ENCODE assay signal across 32 cellular contexts in genomic region chr5:36600847-36601527, GRCh38. TPM values are rescaled to one million over a fixed set of nuclear protein-coding genes. Genes with fewer than 3 reads are reported as not detected.
DNase-seq lines count a peak whose midpoint lies in the region; ATAC-seq, FAIRE-seq and TF ChIP-seq lines count a peak whose summit lies in the region.
"Had no signal": no experiment of that assay in that cellular context is flagged by ENCODE, and none has a peak within 500 bp of the region (broad histone marks: within the 10 kb centered on the region; RNA-seq: fewer than 3 reads in every experiment).

No MANE protein-coding gene starts in this region.

- H3K9ac ChIP-seq in H1 (replicated peaks in 1 of 4; ENCODE audit: extremely low read depth in 1 of 4, low read depth in 3 of 4, low read length in 3 of 4): no peak overlapping the region

- ATAC-seq in HG03175 (IDR thresholded peaks at IDR 0.05; ENCODE audit: unreplicated experiment): no peak
- ATAC-seq: activated CD4-positive, CD25-positive, alpha-beta regulatory T cell treated with anti-CD3 and anti-CD28 coated beads, Interleukin-2, amount 50 U/mL, for 24 hours; activated T-helper 17 cell treated with anti-CD3 and anti-CD28 coated beads, Interleukin-2, amount 50 U/mL, for 72 hours; gastrocnemius medialis; psoas muscle had no signal

- H3K27ac ChIP-seq in H1 (ENCODE audit: low read depth, low read length) (no peak overlapping the region), layer of hippocampus (ENCODE audit: low read depth, low read length) (peak overlapping the region; percentile 91), temporal lobe (ENCODE audit: low read depth, low read length) (peak overlapping the region; percentile 98), Peyer's patch (no peak overlapping the region)
- H3K27ac ChIP-seq: gastrocnemius medialis, hepatocyte, HL-60, neutrophil, psoas muscle, RWPE1 had no signal

- no peak for TF ChIP-seq CTCF in H1 (IDR thresholded peaks at IDR 0.05; ENCODE audit: control extremely low read depth in 1 of 3, insufficient read depth in 1 of 3, low read depth in 1 of 3, low read length in 3 of 3)
- no peak for TF ChIP-seq CTCF in Peyer's patch (IDR thresholded peaks at IDR 0.05)

- CTCF ChIA-PET in H1 (lab: Charles Lee; ENCODE audit: partially characterized antibody): interaction anchor here (0.7 to 2.9 kb wide), 8 partner anchors 9 to 185 kb away, joined by 3 to 25 read pairs (median 4); no protein-coding TSS in a partner anchor

- no peak overlapping the region for H3K4me2 ChIP-seq in H1 (ENCODE audit: insufficient read depth in 1 of 2, low read depth in 2 of 2, low read length in 2 of 2)
- H3K4me2 ChIP-seq: hepatocyte had no signal

- H4K5ac ChIP-seq in H1 (ENCODE audit: insufficient read length, low read depth, low read length): no peak overlapping the region

- TF ChIP-seq POLR2A in H1 (IDR thresholded peaks at IDR 0.05; ENCODE audit: control extremely low read depth in 1 of 2, low read depth in 2 of 2, low read length in 2 of 2) (no peak), Peyer's patch (IDR thresholded peaks at IDR 0.05) (no peak)

- no peak overlapping the region for H2BK20ac ChIP-seq in H1 (ENCODE audit: low read length)

- H3K9me3 ChIP-seq in H1 (ENCODE audit: insufficient read depth in 2 of 2, low read depth in 1 of 2, low read length in 1 of 2) (no peaks in the 10 kb centered on the region), Peyer's patch (no peaks in the 10 kb centered on the region)
- H3K9me3 ChIP-seq: gastrocnemius medialis, neutrophil, psoas muscle, tibial nerve had no signal

- H3K18ac ChIP-seq in H1 (ENCODE audit: extremely low read depth, low read length): no peak overlapping the region

- H3K4me1 ChIP-seq in H1 (replicated peaks in 1 of 4; ENCODE audit: control insufficient read depth in 3 of 4, insufficient read depth in 4 of 4, low read length in 3 of 4) (peaks cover 2 to 15% (median 9%) of the 10 kb centered on the region in 4 experiments; a peak in 6 of 7 replicates), Peyer's patch (no peaks in the 10 kb centered on the region)

- no peak overlapping the region for H3K4ac ChIP-seq in H1 (replicated peaks; ENCODE audit: insufficient read length, low read depth, low read length)

- H3K36me3 ChIP-seq in H1 (ENCODE audit: control insufficient read depth in 2 of 4, insufficient read depth in 4 of 4, low read length in 3 of 4) (no peaks in the 10 kb centered on the region), Peyer's patch (no peaks in the 10 kb centered on the region)
- H3K36me3 ChIP-seq: gastrocnemius medialis, neutrophil, tibial nerve had no signal

- H3K23ac ChIP-seq in H1 (ENCODE audit: insufficient read length): no peak overlapping the region

- no peak overlapping the region for H2BK5ac ChIP-seq in H1 (ENCODE audit: low read depth, low read length)

- no peaks in the 10 kb centered on the region for H4K20me1 ChIP-seq in H1 (replicated peaks in 1 of 2; ENCODE audit: control insufficient read depth in 1 of 2, insufficient read depth in 2 of 2, low read length in 2 of 2)

- H2BK120ac ChIP-seq in H1 (replicated peaks; ENCODE audit: low read depth, low read length): peak overlapping the region; percentile 7

- H4K8ac ChIP-seq in H1 (ENCODE audit: extremely low read depth, insufficient read depth, low read length): no peak overlapping the region

- H3K79me1 ChIP-seq in H1 (ENCODE audit: low read depth, low read length): no peaks in the 10 kb centered on the region

- H4K91ac ChIP-seq in H1 (replicated peaks; ENCODE audit: insufficient read length, low read length): no peak overlapping the region

- H3K14ac ChIP-seq in H1 (ENCODE audit: insufficient read length): no peak overlapping the region

- DNase-seq in NCI-H1105 treated with DMSO at 0.1 percent for 48 hours (lab: John Stamatoyannopoulos, UW): peak; percentile 75
- no peak for DNase-seq in NCI-H1105 (lab: John Stamatoyannopoulos, UW)
- DNase-seq in H1 (ENCODE audit: low read depth in 1 of 2, low spot score in 2 of 2): no peak
- no peak for DNase-seq in stimulated activated naive CD4-positive, alpha-beta T cell treated with Interleukin-2 at 50 U/mL for 16 hours (lab: John Stamatoyannopoulos, UW)
- DNase-seq in Peyer's patch: no peak
- DNase-seq: 8988T; activated CD4-positive, alpha-beta T cell treated with anti-CD3 and anti-CD28 coated beads, Interleukin-2, amount 50 U/mL, for 48 hours; activated CD8-positive, alpha-beta memory T cell treated with anti-CD3 and anti-CD28 coated beads, Interleukin-2, amount 50 U/mL, for 48 hours; aorta; CD4-positive, CD25-positive, alpha-beta regulatory T cell; gastrocnemius medialis; Karpas-422; mesendoderm; NCI-H1930; NCI-H2227 treated with DMSO at 0.1 percent for 48 hours; NCI-H748 treated with DMSO at 0.1 percent for 48 hours; psoas muscle; stimulated activated CD4-positive, alpha-beta T cell treated with anti-CD3 and anti-CD28 coated beads, Interleukin-15, amount 100 ng/mL, for 24 hours; stimulated activated naive CD4-positive, alpha-beta T cell had no signal

- TF ChIP-seq EP300 in H1 (IDR thresholded peaks at IDR 0.05; ENCODE audit: borderline replicate concordance in 1 of 2, low read depth in 2 of 2, low read length in 2 of 2): no peak

- H3K27me3 ChIP-seq in H1 (replicated peaks in 1 of 4; ENCODE audit: control insufficient read depth in 3 of 4, extremely low read depth in 1 of 4, insufficient read depth in 3 of 4, low read length in 3 of 4): peaks cover 0 to 3% (median 0%) of the 10 kb centered on the region in 4 experiments; a peak in 1 of 7 replicates
- no peaks in the 10 kb centered on the region for H3K27me3 ChIP-seq in layer of hippocampus (ENCODE audit: control insufficient read depth, insufficient read depth, low read length)
- no peaks in the 10 kb centered on the region for H3K27me3 ChIP-seq in Peyer's patch
- H3K27me3 ChIP-seq: gastrocnemius medialis, hepatocyte, neutrophil, tibial nerve had no signal

- no peaks in the 10 kb centered on the region for H3K79me2 ChIP-seq in H1 (ENCODE audit: control insufficient read depth in 1 of 2, insufficient read depth in 2 of 2, low read length in 2 of 2)
- H3K79me2 ChIP-seq: hepatocyte had no signal

- H2AK5ac ChIP-seq in H1 (ENCODE audit: low read depth, low read length): no peak overlapping the region

- POLR2A ChIA-PET in H1 (lab: Charles Lee; ENCODE audit: partially characterized antibody): no interaction called here

- 88% methylated on average over 6 of the region's 6 CpGs; no CpG with 5 or more reads in 1 of the 2 experiments for WGBS in H1 (ENCODE audit: extremely low coverage in 1 of 2, insufficient coverage in 1 of 2, insufficient read length in 1 of 2, insufficient replicate concordance in 2 of 2, low coverage in 1 of 2, low lambda C conversion rate in 2 of 2, missing lambda C conversion rate in 1 of 2), 2 experiments

- no peak overlapping the region for H2BK15ac ChIP-seq in H1 (ENCODE audit: low read length)

- H3K4me3 ChIP-seq in H1 (ENCODE audit: extremely low read depth in 1 of 4, insufficient read depth in 2 of 4, low read depth in 3 of 4, low read length in 4 of 4): no peak overlapping the region
- H3K4me3 ChIP-seq in Peyer's patch: no peak overlapping the region
- H3K4me3 ChIP-seq: gastrocnemius medialis, hepatocyte, psoas muscle, tibial nerve had no signal

- H3K56ac ChIP-seq in H1 (replicated peaks; ENCODE audit: insufficient read length, low read depth, low read length): no peak overlapping the region

- FAIRE-seq in H1 (lab: Jason Lieb, UNC): no peak
- FAIRE-seq: GM12892, TTC549 had no signal

- no peak for TF ChIP-seq RAD21 in H1 (IDR thresholded peaks at IDR 0.05 in 1 of 2, conservative IDR thresholded peaks at IDR 0.05 in 1 of 2; ENCODE audit: low read depth in 2 of 2, low read length in 2 of 2)

- no peak overlapping the region; the same call in 1 of the 2 replicates for H2BK12ac ChIP-seq in H1 (ENCODE audit: low read depth, low read length)

- no peaks in the 10 kb centered on the region for H3K23me2 ChIP-seq in H1 (ENCODE audit: low read depth, low read length)

- no peak overlapping the region for H2AFZ ChIP-seq in H1 (ENCODE audit: low read length)
- H2AFZ ChIP-seq: hepatocyte had no signal

TF ChIP-seq in H1, 55 proteins besides CTCF, POLR2A, EP300 and RAD21 (continues in another document):
- TF ChIP-seq RNF2 (IDR thresholded peaks at IDR 0.05; ENCODE audit: borderline replicate concordance, low read depth, low read length, missing control alignments, poor library complexity, severe bottlenecking) (no peak), GTF2F1 (IDR thresholded peaks at IDR 0.05; ENCODE audit: borderline replicate concordance, low read depth, low read length) (no peak), SRF (IDR thresholded peaks at IDR 0.05; ENCODE audit: low read depth, low read length) (no peak), FOSL1 (IDR thresholded peaks at IDR 0.05; ENCODE audit: insufficient read depth, low read depth, low read length) (no peak), HDAC2 (IDR thresholded peaks at IDR 0.05; ENCODE audit: borderline replicate concordance in 1 of 2, low read depth in 2 of 2, low read length in 2 of 2) (no peak), SP1 (IDR thresholded peaks at IDR 0.05; ENCODE audit: low read depth, low read length) (no peak), KDM4A (IDR thresholded peaks at IDR 0.05; ENCODE audit: low read depth, low read length, severe bottlenecking) (no peak), MAFK (IDR thresholded peaks at IDR 0.05; ENCODE audit: low read depth, low read length) (no peak), RFX5 (IDR thresholded peaks at IDR 0.05; ENCODE audit: borderline replicate concordance, low read depth, low read length) (no peak), RBBP5 (IDR thresholded peaks at IDR 0.05; ENCODE audit: borderline replicate concordance, low read depth, low read length) (no peak), KDM1A (IDR thresholded peaks at IDR 0.05; ENCODE audit: borderline replicate concordance, low read length) (no peak), CBX8 (IDR thresholded peaks at IDR 0.05; ENCODE audit: borderline replicate concordance, low read depth, low read length) (no peak), SUZ12 (IDR thresholded peaks at IDR 0.05; ENCODE audit: low read length) (no peak), KDM5A (IDR thresholded peaks at IDR 0.05; ENCODE audit: low read length) (no peak)

RNA-seq across cellular contexts. Expression of gene SLC1A3, which starts 5.4 kb away (rescaled TPM):
- total RNA-seq in H1 (2021; fragmentation: NEBNext Ultra II Directional; extraction: Animal tissue kit (Norgen Biotek cat#: 25700)): 30.6 and 35.3 TPM in 2 replicates
- polyA plus RNA-seq in H1 (2011; rRNA removed): 16.8 and 26.7 TPM in 2 replicates
- 19.4 TPM for polyA plus RNA-seq in H1 (2011; cell fraction: cytosol; rRNA removed)
- polyA plus RNA-seq in H1 (2011; cell fraction: nucleus; rRNA removed): 48.8 TPM
- 17.9 to 33.3 TPM (median 27.4 TPM) in 4 replicates for polyA plus RNA-seq in H1 (2012, experiment 1 of 2)
- 2.4 TPM for polyA plus RNA-seq in H1 (2012, experiment 2 of 2)
- polyA plus RNA-seq in H1 (2013, experiment 1 of 2): 19.4 TPM
- polyA plus RNA-seq in H1 (2013, experiment 2 of 2): 18.4 TPM
- 65.9 and 87.3 TPM in 2 replicates for polyA minus RNA-seq in H1 (2011; rRNA and poly(A)+ RNA removed)
- polyA minus RNA-seq in H1 (2011; cell fraction: cytosol; rRNA and poly(A)+ RNA removed): 28.1 TPM
- polyA minus RNA-seq in H1 (2011; cell fraction: nucleus; rRNA and poly(A)+ RNA removed): 127 TPM
- total RNA-seq in temporal lobe (188 TPM), Peyer's patch (1 to 10 TPM in 3 of 4 donors, under 1 TPM in 1; 0.95 to 7.4 (median 3.0) TPM)
- total RNA-seq: CD4-positive, CD25-positive, alpha-beta regulatory T cell; dermis microvascular lymphatic vessel endothelial cell had no signal
- polyA plus RNA-seq: CD4-positive, CD25-positive, alpha-beta regulatory T cell had no signal

Comparison
In these comparisons a context has a peak if more than half of its experiments do, and no peak if none do; other contexts are left out.
1. H3K27ac ChIP-seq: peak in layer of hippocampus (single experiment) and temporal lobe (single experiment); none in H1 (single experiment) and Peyer's patch (0 of 4).